ENCODE assay signal across 13 cellular contexts in genomic region chr13:99191900-99192399, GRCh38. TPM values are rescaled to one million over a fixed set of nuclear protein-coding genes. Genes with fewer than 3 reads are reported as not detected.
DNase-seq lines count a peak whose midpoint lies in the region; ATAC-seq and TF ChIP-seq lines count a peak whose summit lies in the region.
"Had no signal": no experiment of that assay in that cellular context is flagged by ENCODE, and none has a peak within 500 bp of the region (broad histone marks: within the 10 kb centered on the region; RNA-seq: fewer than 3 reads in every experiment).

No MANE protein-coding gene starts in this region.

- BruUV-seq in IMR-90 (replicated peaks; lab: Mats Ljungman, UMichigan) (no TSS peak), Calu3 (replicated peaks; lab: Mats Ljungman, UMichigan) (no TSS peak)

- no peak overlapping the region for H2BK5ac ChIP-seq in IMR-90 (ENCODE audit: low read depth, low read length, poor library complexity, severe bottlenecking)

- H3K79me1 ChIP-seq in IMR-90 (ENCODE audit: low read depth in 1 of 2, low read length in 2 of 2), result no peaks in the 10 kb centered on the region

- no peak overlapping the region for H2AFZ ChIP-seq in IMR-90 (replicated peaks; ENCODE audit: low read length, poor library complexity)

- H3K9me3 Mint-ChIP-seq in Calu3 (ENCODE audit: low read depth, unreplicated experiment), result no peaks in the 10 kb centered on the region
- H3K9me3 Mint-ChIP-seq: naive thymus-derived CD4-positive, alpha-beta T cell had no signal

- H3K14ac ChIP-seq in IMR-90 (replicated peaks; ENCODE audit: low read depth, low read length), result no peak overlapping the region

- H3K23ac ChIP-seq in IMR-90 (ENCODE audit: low read depth, low read length), result no peak overlapping the region

- H2BK120ac ChIP-seq in IMR-90 (ENCODE audit: low read depth, low read length), result no peak overlapping the region

- no peak overlapping the region for H2AK5ac ChIP-seq in IMR-90 (ENCODE audit: low read depth, low read length)

- no peak overlapping the region for H2BK20ac ChIP-seq in IMR-90 (ENCODE audit: low read depth, low read length)

- H3K9ac ChIP-seq in BLaER1 (no peak overlapping the region), IMR-90 (ENCODE audit: low read depth, low read length) (no peak overlapping the region)

- ATAC-seq in IMR-90 (ENCODE audit: low read depth) (peak; percentile 93), lung (ENCODE audit: insufficient read depth, low FRiP score) (peak; percentile 53), HG02623 (IDR thresholded peaks at IDR 0.05; ENCODE audit: unreplicated experiment) (no peak), HG03432 (IDR thresholded peaks at IDR 0.05; ENCODE audit: unreplicated experiment) (no peak)
- ATAC-seq: naive thymus-derived CD4-positive, alpha-beta T cell had no signal

- H4K91ac ChIP-seq in IMR-90 (ENCODE audit: insufficient read depth, low read depth, low read length), result no peak overlapping the region

- TF ChIP-seq RAD21 in IMR-90 (IDR thresholded peaks at IDR 0.05; ENCODE audit: low read length), result no peak

- H3K4ac ChIP-seq in IMR-90 (ENCODE audit: low read depth, low read length), result no peak overlapping the region

- H3K27me3 Mint-ChIP-seq in Calu3 (ENCODE audit: unreplicated experiment), result no peaks in the 10 kb centered on the region

- H4K5ac ChIP-seq in IMR-90 (ENCODE audit: low read depth, low read length), result no peak overlapping the region; the same call in 1 of the 2 replicates

- H2AK9ac ChIP-seq in IMR-90 (replicated peaks; ENCODE audit: low read depth, low read length, poor library complexity), result no peak overlapping the region

- H3K9me3 ChIP-seq in BLaER1 (no peaks in the 10 kb centered on the region), IMR-90 (ENCODE audit: control insufficient read depth, insufficient read depth, low read length) (no peaks in the 10 kb centered on the region), WERI-Rb-1 (ENCODE audit: severe bottlenecking) (no peaks in the 10 kb centered on the region), lung (ENCODE audit: control insufficient read depth in 2 of 2, insufficient read depth in 1 of 2, low read length in 1 of 2) (no peaks in the 10 kb centered on the region)

- no peak overlapping the region for H4K8ac ChIP-seq in IMR-90 (ENCODE audit: low read depth in 2 of 2, low read length in 2 of 2)

- peak; percentile 74 for DNase-seq in IMR-90
- DNase-seq in WERI-Rb-1, result peak; percentile 75
- DNase-seq in lung (ENCODE audit: low spot score), result no peak
- DNase-seq in activated CD4-positive, alpha-beta T cell treated with anti-CD3 and anti-CD28 coated beads, Interleukin-2, amount 50 U/mL, for 4 hours, result no peak
- no peak for DNase-seq in Calu3
- DNase-seq: activated CD8-positive, alpha-beta memory T cell treated with anti-CD3 and anti-CD28 coated beads, Interleukin-2, amount 50 U/mL, for 48 hours; H7; naive thymus-derived CD4-positive, alpha-beta T cell; NCI-H1417 treated with DMSO at 0.1 percent for 48 hours had no signal

- POLR2A ChIA-PET in IMR-90 (lab: Charles Lee; ENCODE audit: unreplicated experiment), result no interaction called here

- H3K36me3 Mint-ChIP-seq in Calu3 (ENCODE audit: insufficient read depth, unreplicated experiment), result no peaks in the 10 kb centered on the region
- H3K36me3 Mint-ChIP-seq: naive thymus-derived CD4-positive, alpha-beta T cell had no signal

- intact Hi-C loops in IMR-90 (cut with micrococcal nuclease) (no loop called here), Calu3 (cut with micrococcal nuclease; ENCODE audit: unreplicated experiment) (no loop called here)

- H3K4me3 ChIP-seq in BLaER1 (no peak overlapping the region), IMR-90 (ENCODE audit: insufficient read depth, low read depth, low read length) (no peak overlapping the region), WERI-Rb-1 (ENCODE audit: low read depth, low read length) (no peak overlapping the region), lung (no peak overlapping the region)
- H3K4me3 ChIP-seq: SK-N-MC had no signal

- in situ Hi-C loops in IMR-90 (cut with MboI; ENCODE audit: low sequenced_read_pairs), result no loop called here

- no peak overlapping the region for H3K27ac Mint-ChIP-seq in Calu3 (ENCODE audit: unreplicated experiment)

- no peak overlapping the region for H3K4me3 Mint-ChIP-seq in Calu3 (ENCODE audit: low read depth, unreplicated experiment)
- H3K4me3 Mint-ChIP-seq: naive thymus-derived CD4-positive, alpha-beta T cell had no signal

- H4K20me1 ChIP-seq in BLaER1 (no peaks in the 10 kb centered on the region), IMR-90 (ENCODE audit: insufficient read depth, low read length) (0 out of 2 replicates have a peak, but pooled peaks cover 2% of the 10 kb centered on the region)

- H3K4me1 ChIP-seq in BLaER1 (peaks cover 12% of the 10 kb centered on the region), IMR-90 (ENCODE audit: control insufficient read depth, insufficient read depth, low read length) (peaks cover 7% of the 10 kb centered on the region), lung (ENCODE audit: control insufficient read depth in 2 of 2, insufficient read depth in 2 of 2, low read length in 2 of 2) (peaks cover 0 to 2% of the 10 kb centered on the region in 2 donors)

- dilution Hi-C loops in IMR-90 (cut with HindIII; ENCODE audit: low sequenced_read_pairs, unreplicated experiment), result no loop called here

- H3K27ac ChIP-seq in BLaER1 (no peak overlapping the region), IMR-90 (ENCODE audit: insufficient read depth, low read length) (peak overlapping the region; percentile 16; the same call in 1 of the 2 replicates), WERI-Rb-1 (no peak overlapping the region), lung (ENCODE audit: low read depth in 1 of 2, low read length in 1 of 2) (peak overlapping the region in 1 of 2 donors; percentile 6)
- H3K27ac ChIP-seq: SK-N-MC had no signal

- no peaks in the 10 kb centered on the region for H3K4me1 Mint-ChIP-seq in Calu3 (ENCODE audit: low read depth, unreplicated experiment)

- H3K9me1 ChIP-seq in IMR-90 (ENCODE audit: insufficient read depth, low read length), result 0 out of 2 replicates have a peak, but pooled peaks cover 4% of the 10 kb centered on the region

- H3K4me2 ChIP-seq in BLaER1 (peak overlapping the region; percentile 20; the same call in 1 of the 2 replicates), IMR-90 (ENCODE audit: low read depth, low read length) (peak overlapping the region; percentile 4; the same call in 1 of the 2 replicates)

- CTCF ChIA-PET in IMR-90 (lab: Yijun Ruan, JAX) (interaction anchor here (0.6 to 1.4 kb wide), 2 partner anchors 78 to 482 kb away, joined by 3 read pairs; no protein-coding TSS in a partner anchor), Calu3 (lab: Charles Lee) (interaction anchor here (0.6 kb wide), 1 partner anchor 1065 kb away, joined by 7 read pairs; no protein-coding TSS in a partner anchor)

- no peaks in the 10 kb centered on the region for H3K27me3 ChIP-seq in BLaER1
- H3K27me3 ChIP-seq in IMR-90 (ENCODE audit: control insufficient read depth, insufficient read depth, low read length), result peaks cover 10% of the 10 kb centered on the region
- H3K27me3 ChIP-seq in WERI-Rb-1 (ENCODE audit: insufficient read depth, low read depth, severe bottlenecking), result no peaks in the 10 kb centered on the region
- H3K27me3 ChIP-seq in lung (ENCODE audit: control insufficient read depth, insufficient read depth), result no peaks in the 10 kb centered on the region

- no peak for TF ChIP-seq POLR2A in IMR-90 (IDR thresholded peaks at IDR 0.05; ENCODE audit: low read depth, low read length)

- no peak overlapping the region for H2BK15ac ChIP-seq in IMR-90 (ENCODE audit: low read depth, low read length)

- H3K18ac ChIP-seq in IMR-90 (ENCODE audit: low read depth, low read length), result no peak overlapping the region

- no peak overlapping the region for H3K56ac ChIP-seq in IMR-90 (ENCODE audit: extremely low read depth, insufficient read depth, low read length)

- WGBS in IMR-90 (ENCODE audit: extremely low coverage in 2 of 2, insufficient read length in 1 of 2), 2 experiments, result no CpG with 5 or more reads among the region's 7 CpGs
- WGBS in lung, 2 donors, result 50 to 60% methylated on average over 7 of the region's 7 CpGs

- TF ChIP-seq CTCF in IMR-90 (conservative IDR thresholded peaks at IDR 0.05; ENCODE audit: low read depth, low read length) (no peak), WERI-Rb-1 (IDR thresholded peaks at IDR 0.05; ENCODE audit: low read depth, low read length) (no peak), lung (IDR thresholded peaks at IDR 0.05; ENCODE audit: control extremely low read depth, extremely low read depth) (no peak), Calu3 (IDR thresholded peaks at IDR 0.05; ENCODE audit: unreplicated experiment) (no peak)

- no peaks in the 10 kb centered on the region for H3K36me3 ChIP-seq in BLaER1
- no peaks in the 10 kb centered on the region for H3K36me3 ChIP-seq in IMR-90 (ENCODE audit: control insufficient read depth, insufficient read depth, low read length)
- H3K36me3 ChIP-seq in WERI-Rb-1, result no peaks in the 10 kb centered on the region
- H3K36me3 ChIP-seq in lung (ENCODE audit: control insufficient read depth in 2 of 2, insufficient read depth in 2 of 2, low read length in 2 of 2), result no peaks in the 10 kb centered on the region

TF ChIP-seq in IMR-90, 13 proteins besides CTCF, POLR2A, EP300 and RAD21 (continues in another document):
- TF ChIP-seq NFE2L2 (IDR thresholded peaks at IDR 0.05; ENCODE audit: low read depth, low read length) (no peak), CEBPB (IDR thresholded peaks at IDR 0.05; ENCODE audit: low read depth, low read length) (no peak)
- TF ChIP-seq, protein P1, sequence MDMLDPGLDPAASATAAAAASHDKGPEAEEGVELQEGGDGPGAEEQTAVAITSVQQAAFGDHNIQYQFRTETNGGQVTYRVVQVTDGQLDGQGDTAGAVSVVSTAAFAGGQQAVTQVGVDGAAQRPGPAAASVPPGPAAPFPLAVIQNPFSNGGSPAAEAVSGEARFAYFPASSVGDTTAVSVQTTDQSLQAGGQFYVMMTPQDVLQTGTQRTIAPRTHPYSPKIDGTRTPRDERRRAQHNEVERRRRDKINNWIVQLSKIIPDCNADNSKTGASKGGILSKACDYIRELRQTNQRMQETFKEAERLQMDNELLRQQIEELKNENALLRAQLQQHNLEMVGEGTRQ (IDR thresholded peaks at IDR 0.05; ENCODE audit: low read depth, low read length), result no peak

RNA-seq across cellular contexts. Expression of gene UBAC2, which starts 8.7 kb away (rescaled TPM):
- total RNA-seq in IMR-90 (2012; rRNA removed), result 20.8 and 23.6 TPM in 2 replicates
- polyA plus RNA-seq in IMR-90 (2012; rRNA removed), result 28.9 and 36.3 TPM in 2 replicates
- 29.0 and 35.1 TPM in 2 replicates for polyA plus RNA-seq in IMR-90 (2012; cell fraction: cytosol; rRNA removed)
- polyA plus RNA-seq in IMR-90 (2012; cell fraction: nucleus; rRNA removed; ENCODE audit: low replicate concordance), result 17.0 and 27.8 TPM in 2 replicates
- 10 to 100 TPM; 49.9 to 77.1 TPM for total RNA-seq in lung
- polyA plus RNA-seq in lung, result 10 to 100 TPM; 51.0 to 56.4 TPM
- 41.0 and 43.8 TPM in 2 replicates for total RNA-seq in Calu3 (2022)

Comparison
In these comparisons a context has a peak if more than half of its experiments do, and no peak if none do; other contexts are left out.
1. ATAC-seq: peak in IMR-90 (single experiment) and lung (single experiment); none in HG02623 (single experiment) and HG03432 (single experiment).
2. DNase-seq: peak in IMR-90 (single experiment) and WERI-Rb-1 (single experiment); none in lung (single experiment), activated CD4-positive, alpha-beta T cell treated with anti-CD3 and anti-CD28 coated beads, Interleukin-2, amount 50 U/mL, for 4 hours (0 of 2) and Calu3 (single experiment).